22 cellular contexts compared by ENCODE assay signal in genomic region chr12:15074351-15074750, GRCh38.
"Had no signal": no experiment of that assay in that cellular context is flagged by ENCODE, and none has a peak within 500 bp of the region (broad histone marks: within the 10 kb centered on the region; RNA-seq: fewer than 3 reads in every experiment).

No MANE protein-coding gene starts in this region.

- H3K9me3 ChIP-seq: sigmoid colon, transverse colon, upper lobe of right lung, uterus had no signal

- H2AFZ ChIP-seq: neural progenitor cell, parathyroid adenoma had no signal

- ATAC-seq: effector memory CD8-positive, alpha-beta T cell; left lung; naive thymus-derived CD4-positive, alpha-beta T cell; right cardiac atrium; stimulated activated memory B cell treated with anti-CD40 and anti-IgM and Interleukin-4, amounts not matched to agents 10 μg/mL and 1 μg/mL and 100 μg/mL, for 72 hours; stimulated activated naive CD8-positive, alpha-beta T cell treated with anti-CD3 and anti-CD28 coated beads, Interleukin-15, Interleukin-2, amounts not matched to agents 100 U/mL and 50 U/mL, for 24 hours; upper lobe of right lung had no signal

- H3K27ac ChIP-seq: coronary artery, left lung, neural progenitor cell, parathyroid adenoma, sigmoid colon, skin epidermis, spleen, transverse colon, upper lobe of right lung, uterus had no signal

- H3K36me3 ChIP-seq: left lung, neural progenitor cell, sigmoid colon, spleen, transverse colon, upper lobe of right lung, uterus had no signal

- H3K27me3 ChIP-seq: left lung, neural progenitor cell, sigmoid colon, spleen, transverse colon, upper lobe of right lung, uterus had no signal

- H3K4me3 ChIP-seq: coronary artery, left lung, neural progenitor cell, sigmoid colon, skin epidermis, spleen, transverse colon, upper lobe of right lung, uterus had no signal

- H3K9ac ChIP-seq: neural progenitor cell, parathyroid adenoma had no signal

- H3K4me1 ChIP-seq: left lung, neural progenitor cell, parathyroid adenoma, sigmoid colon, transverse colon, upper lobe of right lung, uterus had no signal

- H3K4me2 ChIP-seq: neural progenitor cell had no signal

- DNase-seq: dermis blood vessel endothelial cell; effector memory CD8-positive, alpha-beta T cell; foreskin melanocyte; hypothalamus; immature natural killer cell; left lung; mesendoderm; midbrain; naive thymus-derived CD4-positive, alpha-beta T cell; right cardiac atrium; sigmoid colon; spleen; stimulated activated CD4-positive, alpha-beta T cell treated with anti-CD3 and anti-CD28 coated beads, Interleukin-4, amount 100 ng/mL, for 4 hours; stimulated activated naive CD8-positive, alpha-beta T cell treated with anti-CD3 and anti-CD28 coated beads, Interleukin-15, Interleukin-2, amounts not matched to agents 100 U/mL and 50 U/mL, for 24 hours; transverse colon; upper lobe of right lung; uterus had no signal

- H3K79me2 ChIP-seq: parathyroid adenoma had no signal
